ENCODE assay signal across 12 cellular contexts in the genomic region with DNA sequence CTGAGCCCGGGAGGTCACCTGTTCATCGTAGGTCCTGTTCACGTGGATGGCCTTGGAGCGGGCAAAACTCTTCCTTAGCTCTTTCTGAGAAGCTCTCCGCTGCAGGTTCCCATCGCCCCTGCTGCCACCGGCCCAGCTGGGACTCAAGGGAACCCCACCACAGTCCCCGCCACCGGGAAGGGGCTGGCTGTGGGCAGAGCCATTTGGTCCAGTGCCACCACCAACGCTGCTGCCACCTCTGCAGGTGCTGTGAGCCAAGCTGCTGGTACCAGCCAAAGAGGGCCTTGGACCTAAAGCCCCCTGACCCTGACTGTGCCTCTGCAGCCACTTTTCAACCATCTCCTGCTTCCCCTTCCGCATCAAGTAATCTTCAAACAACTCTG. TPM values are rescaled to one million over a fixed set of nuclear protein-coding genes. Genes with fewer than 3 reads are reported as not detected.
A peak's percentile ranks its signal among the peaks of the same experiment; 100 is the strongest.
DNase-seq lines count a peak whose midpoint lies in the region; ATAC-seq and TF ChIP-seq lines count a peak whose summit lies in the region.
"Had no signal": no experiment of that assay in that cellular context is flagged by ENCODE, and none has a peak within 500 bp of the region (broad histone marks: within the 10 kb centered on the region; RNA-seq: fewer than 3 reads in every experiment).

No MANE protein-coding gene starts in this region.

- H3K27ac Mint-ChIP-seq in glutamatergic neuron (ENCODE audit: unreplicated experiment) (no peak overlapping the region), T-helper 17 cell (no peak overlapping the region)

- no peaks in the 10 kb centered on the region for H3K36me3 Mint-ChIP-seq in glutamatergic neuron (ENCODE audit: unreplicated experiment)
- H3K36me3 Mint-ChIP-seq in T-helper 17 cell (ENCODE audit: low read depth): no peaks in the 10 kb centered on the region

- H2AFZ ChIP-seq in PC-9: peak overlapping the region; percentile 92

- H3K4me1 Mint-ChIP-seq in glutamatergic neuron (ENCODE audit: low read depth, unreplicated experiment) (peaks cover 4% of the 10 kb centered on the region), T-helper 17 cell (peaks cover 8% of the 10 kb centered on the region)

- no peak for ATAC-seq in T-helper 17 cell

- CTCF ChIA-PET in PC-9 (lab: Charles Lee): interaction anchor here (0.7 kb wide), 1 partner anchor 1691 kb away, joined by 3 read pairs; no protein-coding TSS in a partner anchor

- peaks cover 8% of the 10 kb centered on the region; the same call in 1 of the 2 replicates for H3F3A ChIP-seq in PC-9 (ENCODE audit: insufficient read depth, low read depth)

- H3K9me3 Mint-ChIP-seq in glutamatergic neuron (ENCODE audit: unreplicated experiment): no peaks in the 10 kb centered on the region

- H3K4me3 ChIP-seq in PC-9: peak overlapping the region; percentile 64

- H3K9me3 ChIP-seq in ES-I3 (ENCODE audit: control insufficient read depth, insufficient read depth, low read length) (no peaks in the 10 kb centered on the region), PC-9 (ENCODE audit: insufficient read depth, low read depth) (no peaks in the 10 kb centered on the region), T-helper 17 cell (ENCODE audit: control insufficient read depth, low read length, poor library complexity, severe bottlenecking) (no peaks in the 10 kb centered on the region)

- intact Hi-C loops in PC-9 (cut with micrococcal nuclease; ENCODE audit: unreplicated experiment) (loop anchor here (2.0 to 10.0 kb wide), 3 partner anchors 41 to 1193 kb away; a partner anchor contains a TSS), posterior vena cava (cut with DNase I) (no loop called here)

- H3K79me2 ChIP-seq in PC-9 (ENCODE audit: low read depth): no peaks in the 10 kb centered on the region

- BruUV-seq in PC-9 (replicated peaks; lab: Mats Ljungman, UMichigan): no TSS peak

- H4K20me1 ChIP-seq in PC-9 (ENCODE audit: insufficient read depth): no peaks in the 10 kb centered on the region

- TF ChIP-seq CTCF in PC-9 (conservative IDR thresholded peaks at IDR 0.05) (no peak), glutamatergic neuron (IDR thresholded peaks at IDR 0.05; ENCODE audit: partially characterized antibody, unreplicated experiment) (no peak)

- no peaks in the 10 kb centered on the region for H3K9me2 ChIP-seq in PC-9 (ENCODE audit: insufficient read depth)

- POLR2A ChIA-PET in PC-9 (lab: Charles Lee; ENCODE audit: unreplicated experiment): interaction anchor here (0.7 kb wide), 2 partner anchors 27 to 674 kb away, joined by 3 to 4 read pairs; no protein-coding TSS in a partner anchor

- H3K36me3 ChIP-seq in ES-I3 (ENCODE audit: insufficient read depth, low read length): no peaks in the 10 kb centered on the region
- no peaks in the 10 kb centered on the region for H3K36me3 ChIP-seq in PC-9 (ENCODE audit: low read depth)

- H3K4me3 Mint-ChIP-seq in glutamatergic neuron (ENCODE audit: unreplicated experiment) (peak overlapping the region; percentile 91), T-helper 17 cell (no peak overlapping the region)

- peak overlapping the region; percentile 66; the same call in 1 of the 2 replicates for H3K9ac ChIP-seq in ES-I3 (ENCODE audit: low read depth, low read length)

- peaks cover 3% of the 10 kb centered on the region for H3K27me3 Mint-ChIP-seq in glutamatergic neuron (ENCODE audit: unreplicated experiment)
- peaks cover 66% of the 10 kb centered on the region for H3K27me3 Mint-ChIP-seq in T-helper 17 cell

- H3K4me2 ChIP-seq in PC-9: peak overlapping the region; percentile 97

- H3K4me1 ChIP-seq in ES-I3 (ENCODE audit: insufficient read depth, low read length) (peaks cover 4% of the 10 kb centered on the region; the same call in 1 of the 2 replicates), PC-9 (replicated peaks; ENCODE audit: insufficient read depth) (peaks cover 27% of the 10 kb centered on the region)

- no peaks in the 10 kb centered on the region for H3K27me3 ChIP-seq in PC-9 (ENCODE audit: insufficient read depth, low read depth)

- DNase-seq in PC-9: no peak
- DNase-seq in glutamatergic neuron: no peak
- peak; percentile 59 for DNase-seq in posterior vena cava (ENCODE audit: low spot score)
- DNase-seq in putamen (ENCODE audit: low spot score): no peak
- DNase-seq in ecto neural progenitor cell (ENCODE audit: low spot score): no peak
- no peak for DNase-seq in T-helper 9 cell
- no peak for DNase-seq in T-helper 17 cell
- DNase-seq: activated T-cell treated with anti-CD3 and anti-CD28 coated beads, Interleukin-2, amount 50 U/mL, for 4 hours; effector CD4-positive, alpha-beta T cell; Karpas-422 had no signal

- no peak overlapping the region for H3K27ac ChIP-seq in PC-9

RNA-seq across cellular contexts. Expression of a gene that starts 0.6 kb away (rescaled TPM):
- total RNA-seq in PC-9 (2021): 1.1 and 1.4 TPM in 2 replicates
- total RNA-seq in glutamatergic neuron (ENCODE audit: unreplicated experiment): 0.27 TPM
- total RNA-seq in posterior vena cava: 1 to 10 TPM; 1.1 to 1.4 TPM
- total RNA-seq in T-helper 17 cell: not detected
- total RNA-seq: activated T-cell treated with anti-CD3 and anti-CD28 coated beads, Interleukin-2, amount 50 U/mL, for 4 hours; T-helper 1 cell treated with Interleukin-12 subunit alpha and Interleukin-12 subunit beta and Interleukin-4 antibody, amounts not matched to agents 30 ng/mL and 1 ng/mL, for 36 hours had no signal

RNA-seq across cellular contexts. Expression of a gene that starts 40.2 kb away (rescaled TPM):
- 8.7 and 12.6 TPM in 2 replicates for total RNA-seq in PC-9 (2021)
- 15.3 TPM for total RNA-seq in glutamatergic neuron (ENCODE audit: unreplicated experiment)
- 10 to 100 TPM; 11.3 to 13.9 TPM for total RNA-seq in posterior vena cava
- total RNA-seq in T-helper 17 cell: 10 to 100 TPM in 1 of 2 donors, 1 to 10 TPM in 1; 6.0 to 10.4 TPM
